8 cellular contexts compared by ENCODE assay signal in the genomic region with DNA sequence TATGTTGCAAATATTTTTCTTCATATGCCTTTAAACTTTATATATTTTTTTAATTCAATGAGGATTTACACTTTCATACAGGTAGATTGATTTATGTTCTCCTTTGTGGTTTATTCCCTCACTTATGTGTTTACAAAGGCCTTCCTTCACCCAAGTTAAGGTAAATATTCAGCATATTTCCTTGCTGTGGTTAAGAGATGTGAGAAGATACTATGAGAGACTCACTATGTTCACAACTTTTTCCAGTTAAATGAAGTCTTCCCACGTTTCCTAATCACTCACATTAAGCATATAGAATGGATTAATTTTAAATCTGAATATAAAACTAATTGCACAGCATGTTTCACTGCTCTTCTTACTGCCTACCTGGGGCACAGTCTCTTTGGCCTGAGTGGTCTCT. TPM values are rescaled to one million over a fixed set of nuclear protein-coding genes. Genes with fewer than 3 reads are reported as not detected.
DNase-seq lines count a peak whose midpoint lies in the region; ATAC-seq and TF ChIP-seq lines count a peak whose summit lies in the region.

No MANE protein-coding gene starts in this region.

- H3K4me3 Mint-ChIP-seq in Calu3 (ENCODE audit: low read depth, unreplicated experiment) = peak overlapping the region; percentile 93

- peaks cover 1% of the 10 kb centered on the region for H3K79me1 ChIP-seq in neuronal stem cell (ENCODE audit: low read depth, low read length)

- peak overlapping the region; percentile 92 for H3K4me2 ChIP-seq in Loucy (ENCODE audit: low read depth, low read length, poor library complexity, severe bottlenecking)
- peak overlapping the region; percentile 94 for H3K4me2 ChIP-seq in neuronal stem cell (ENCODE audit: insufficient read depth, low read length, poor library complexity, severe bottlenecking)

- no peak overlapping the region for H4K91ac ChIP-seq in neuronal stem cell (ENCODE audit: low read depth, low read length, poor library complexity)

- H2AK5ac ChIP-seq in neuronal stem cell (ENCODE audit: low read depth, low read length) = peak overlapping the region; percentile 90

- H3K9ac ChIP-seq in Loucy (ENCODE audit: low read depth, low read length, poor library complexity, severe bottlenecking) (peak overlapping the region; percentile 74), neuronal stem cell (ENCODE audit: low read depth, low read length, poor library complexity) (peak overlapping the region; percentile 99)

- H3K18ac ChIP-seq in neuronal stem cell (ENCODE audit: low read length) = no peak overlapping the region

- H3K4me1 Mint-ChIP-seq in Calu3 (ENCODE audit: low read depth, unreplicated experiment) = peaks cover 34% of the 10 kb centered on the region

- H3K27ac ChIP-seq in ectodermal cell (ENCODE audit: insufficient read depth, low read depth, low read length, poor library complexity, severe bottlenecking) (peak overlapping the region; percentile 91), neuronal stem cell (replicated peaks; ENCODE audit: low read length) (peak overlapping the region; percentile 48)

- H3K4me1 ChIP-seq in Loucy (ENCODE audit: insufficient read depth, low read length, poor library complexity, severe bottlenecking) = peaks cover 48% of the 10 kb centered on the region
- H3K4me1 ChIP-seq in ectodermal cell (ENCODE audit: control insufficient read depth, insufficient read depth, low read length) = peaks cover 32% of the 10 kb centered on the region
- peaks cover 6 to 16% of the 10 kb centered on the region in 2 donors for H3K4me1 ChIP-seq in neuronal stem cell (ENCODE audit: control insufficient read depth in 2 of 2, insufficient read depth in 1 of 2, low read depth in 1 of 2, low read length in 2 of 2)

- peak overlapping the region; percentile 55 for H3K27ac Mint-ChIP-seq in Calu3 (ENCODE audit: unreplicated experiment)

- no peaks in the 10 kb centered on the region for H3K9me3 ChIP-seq in Loucy (ENCODE audit: insufficient read depth, low read depth, low read length)
- H3K9me3 ChIP-seq in ectodermal cell (ENCODE audit: control insufficient read depth, low read length) = no peaks in the 10 kb centered on the region
- no peaks in the 10 kb centered on the region for H3K9me3 ChIP-seq in neuronal stem cell (replicated peaks in 1 of 2; ENCODE audit: control insufficient read depth in 2 of 2, insufficient read depth in 1 of 2, low read depth in 1 of 2, low read length in 2 of 2)

- H3K9me3 Mint-ChIP-seq in Calu3 (ENCODE audit: low read depth, unreplicated experiment) = no peaks in the 10 kb centered on the region

- H2BK120ac ChIP-seq in neuronal stem cell (ENCODE audit: low read depth, low read length) = no peak overlapping the region

- peaks cover 11% of the 10 kb centered on the region; the same call in 1 of the 2 replicates for H3K79me2 ChIP-seq in Loucy (ENCODE audit: insufficient read depth, low read length)

- H2BK5ac ChIP-seq in neuronal stem cell (ENCODE audit: low read length) = peak overlapping the region; percentile 99

- BruUV-seq in Calu3 (replicated peaks; lab: Mats Ljungman, UMichigan) = no TSS peak

- 0% methylated on average over 1 of the region's 1 CpG; no CpG with 5 or more reads in 1 of the 2 experiments for WGBS in ectodermal cell, 2 experiments
- no CpG with 5 or more reads among the region's 1 CpG for WGBS in neuronal stem cell (ENCODE audit: extremely low coverage in 2 of 2, insufficient read length in 2 of 2, insufficient replicate concordance in 1 of 2), 2 donors

- peaks cover 18% of the 10 kb centered on the region; the same call in 1 of the 2 replicates for H3F3A ChIP-seq in Loucy (ENCODE audit: low read depth)

- no peaks in the 10 kb centered on the region for H3K9me2 ChIP-seq in Loucy (replicated peaks; ENCODE audit: low read depth, low read length)

- intact Hi-C loops in Calu3 (cut with micrococcal nuclease; ENCODE audit: unreplicated experiment) = loop anchor here (2.0 kb wide), 1 partner anchor 34 kb away; no protein-coding TSS in a partner anchor

- ATAC-seq in HG03039 (IDR thresholded peaks at IDR 0.05; ENCODE audit: unreplicated experiment) = no peak

- no peak overlapping the region for H2BK12ac ChIP-seq in neuronal stem cell (ENCODE audit: low read length)

- H3K36me3 Mint-ChIP-seq in Calu3 (ENCODE audit: insufficient read depth, unreplicated experiment) = peaks cover 56% of the 10 kb centered on the region

- H3K14ac ChIP-seq in neuronal stem cell (ENCODE audit: low read length) = no peak overlapping the region

- H3K23ac ChIP-seq in neuronal stem cell (ENCODE audit: low read depth, low read length, poor library complexity) = no peak overlapping the region

- H2BK15ac ChIP-seq in neuronal stem cell (ENCODE audit: low read length) = no peak overlapping the region

- no peak overlapping the region for H4K8ac ChIP-seq in neuronal stem cell (ENCODE audit: low read depth, low read length)

- H3K4me3 ChIP-seq in Loucy (ENCODE audit: low read length, poor library complexity, severe bottlenecking) (peak overlapping the region; percentile 76), ectodermal cell (ENCODE audit: insufficient read depth, low read depth, low read length) (peak overlapping the region; percentile 60), neuronal stem cell (ENCODE audit: low read length in 2 of 2) (peak overlapping the region; percentile 77 to 79)

- H2AFZ ChIP-seq in Loucy (ENCODE audit: low read length) (peak overlapping the region; percentile 89), neuronal stem cell (ENCODE audit: low read length) (peak overlapping the region; percentile 92)

- H3K36me3 ChIP-seq in Loucy (ENCODE audit: insufficient read depth, low read length) (no peaks in the 10 kb centered on the region), ectodermal cell (ENCODE audit: control insufficient read depth, insufficient read depth, low read length) (no peaks in the 10 kb centered on the region), neuronal stem cell (replicated peaks in 1 of 2; ENCODE audit: control insufficient read depth in 2 of 2, insufficient read depth in 2 of 2, low read length in 2 of 2) (no peaks in the 10 kb centered on the region)

- no peak overlapping the region for H3K4ac ChIP-seq in neuronal stem cell (ENCODE audit: low read length)

- no peaks in the 10 kb centered on the region for H3K27me3 ChIP-seq in Loucy (ENCODE audit: insufficient read depth, low read length, poor library complexity, severe bottlenecking)
- H3K27me3 ChIP-seq in ectodermal cell (ENCODE audit: control insufficient read depth, insufficient read depth, low read length, poor library complexity, severe bottlenecking) = no peaks in the 10 kb centered on the region
- H3K27me3 ChIP-seq in neuronal stem cell (ENCODE audit: control insufficient read depth in 3 of 3, insufficient read depth in 3 of 3, low read depth in 1 of 3, low read length in 3 of 3) = no peaks in the 10 kb centered on the region

- CTCF ChIA-PET in Calu3 (lab: Charles Lee) = interaction anchor here (0.6 to 1.1 kb wide), 5 partner anchors 11 to 33 kb away, joined by 3 to 4 read pairs (median 4); no protein-coding TSS in a partner anchor

- TF ChIP-seq CTCF in Calu3 (IDR thresholded peaks at IDR 0.05; ENCODE audit: unreplicated experiment) = no peak
- TF ChIP-seq CTCF in Loucy (conservative IDR thresholded peaks at IDR 0.05; ENCODE audit: low read length) = no peak

- H3K27me3 Mint-ChIP-seq in Calu3 (ENCODE audit: unreplicated experiment) = no peaks in the 10 kb centered on the region

- DNase-seq in Calu3 (no peak), neuronal stem cell (ENCODE audit: low spot score) (no peak), NCI-H345 treated with DMSO at 0.1 percent for 48 hours (lab: John Stamatoyannopoulos, UW; ENCODE audit: unreplicated experiment) (no peak), NCI-H345 (lab: John Stamatoyannopoulos, UW) (no peak), COR-L47 (lab: John Stamatoyannopoulos, UW) (no peak)

- H4K20me1 ChIP-seq in Loucy (ENCODE audit: insufficient read depth, low read length, poor library complexity, severe bottlenecking) = no peaks in the 10 kb centered on the region

RNA-seq across cellular contexts. Expression of a gene that starts 0.6 kb away (rescaled TPM):
- 40.7 and 45.3 TPM in 2 replicates for total RNA-seq in Calu3 (2022)
- polyA plus RNA-seq in ectodermal cell (2013, experiment 1 of 4) = 13.1 TPM
- 10.1 TPM for polyA plus RNA-seq in ectodermal cell (2013, experiment 2 of 4)
- polyA plus RNA-seq in ectodermal cell (2013, experiment 3 of 4) = 8.9 TPM
- 12.6 TPM for polyA plus RNA-seq in ectodermal cell (2013, experiment 4 of 4)
- polyA plus RNA-seq in neuronal stem cell (2013, experiment 1 of 2) = 9.1 TPM
- 9.5 TPM for polyA plus RNA-seq in neuronal stem cell (2013, experiment 2 of 2)

RNA-seq across cellular contexts. Expression of a gene that starts 0.7 kb away (rescaled TPM):
- 8.0 and 9.0 TPM in 2 replicates for total RNA-seq in Calu3 (2022)
- polyA plus RNA-seq in ectodermal cell (2013, experiment 1 of 4) = 25.3 TPM
- polyA plus RNA-seq in ectodermal cell (2013, experiment 2 of 4) = 28.3 TPM
- 21.9 TPM for polyA plus RNA-seq in ectodermal cell (2013, experiment 3 of 4)
- 20.3 TPM for polyA plus RNA-seq in ectodermal cell (2013, experiment 4 of 4)
- polyA plus RNA-seq in neuronal stem cell (2013, experiment 1 of 2) = 61.7 TPM
- polyA plus RNA-seq in neuronal stem cell (2013, experiment 2 of 2) = 62.7 TPM

RNA-seq across cellular contexts. Expression of a gene that starts 28.1 kb away (rescaled TPM):
- total RNA-seq in Calu3 (2022) = 266 and 313 TPM in 2 replicates
- 554 TPM for polyA plus RNA-seq in ectodermal cell (2013, experiment 1 of 4)
- 549 TPM for polyA plus RNA-seq in ectodermal cell (2013, experiment 2 of 4)
- 378 TPM for polyA plus RNA-seq in ectodermal cell (2013, experiment 3 of 4)
- polyA plus RNA-seq in ectodermal cell (2013, experiment 4 of 4) = 387 TPM
- polyA plus RNA-seq in neuronal stem cell (2013, experiment 1 of 2) = 260 TPM
- 259 TPM for polyA plus RNA-seq in neuronal stem cell (2013, experiment 2 of 2)
